19 cellular contexts compared by ENCODE assay signal in genomic region chr13:48489003-48489402, GRCh38. TPM values are rescaled to one million over a fixed set of nuclear protein-coding genes. Genes with fewer than 3 reads are reported as not detected.
DNase-seq lines count a peak whose midpoint lies in the region; ATAC-seq and TF ChIP-seq lines count a peak whose summit lies in the region.
"Had no signal": no experiment of that assay in that cellular context is flagged by ENCODE, and none has a peak within 500 bp of the region (broad histone marks: within the 10 kb centered on the region; RNA-seq: fewer than 3 reads in every experiment).

No MANE protein-coding gene starts in this region.

- peak; percentile 26 for TF ChIP-seq POLR2A in GM19099 (IDR thresholded peaks at IDR 0.05; ENCODE audit: extremely low read depth, insufficient read length, low read depth)

- CTCF ChIA-PET in activated CD4-positive, alpha-beta memory T cell treated with anti-CD3 and anti-CD28 coated beads, Interleukin-2, amount 10 ng/mL, durations not matched to agents 7 days and 5 days (lab: Charles Lee), result interaction anchor here (0.9 to 1.1 kb wide), 2 partner anchors 15 to 89 kb away, joined by 3 to 5 read pairs; no protein-coding TSS in a partner anchor

- no peak for TF ChIP-seq CTCF in natural killer cell (IDR thresholded peaks at IDR 0.05)

- peak overlapping the region; percentile 61 for H3K4me3 Mint-ChIP-seq in natural killer cell
- no peak overlapping the region for H3K4me3 Mint-ChIP-seq in natural killer cell treated with Interleukin-12 subunit alpha and Interleukin-12 subunit beta and Interleukin-15 and Interleukin-18, amount 100 ng/mL, for 72 hours
- no peak overlapping the region for H3K4me3 Mint-ChIP-seq in activated CD4-positive, alpha-beta memory T cell treated with anti-CD3 and anti-CD28 coated beads, Interleukin-2, amount 10 ng/mL, durations not matched to agents 7 days and 5 days
- no peak overlapping the region for H3K4me3 Mint-ChIP-seq in stimulated activated naive B cell treated with anti-CD40 and anti-IgM and Interleukin-4, amounts not matched to agents 10 μg/mL and 1 μg/mL and 100 μg/mL, for 72 hours
- H3K4me3 Mint-ChIP-seq: brain had no signal

- DNase-seq in natural killer cell (no peak), HCEC 1CT (no peak), GF-D8 (lab: John Stamatoyannopoulos, UW) (no peak), cerebellum (ENCODE audit: low spot score) (no peak)
- DNase-seq in natural killer cell treated with Interleukin-12 subunit alpha and Interleukin-12 subunit beta and Interleukin-15 and Interleukin-18, amount 100 ng/mL, for 72 hours (ENCODE audit: low spot score), result no peak
- no peak for DNase-seq in activated CD4-positive, alpha-beta memory T cell treated with anti-CD3 and anti-CD28 coated beads, Interleukin-2, amount 10 ng/mL, durations not matched to agents 7 days and 5 days
- DNase-seq in stimulated activated naive B cell treated with anti-CD40 and anti-IgM and Interleukin-4, amounts not matched to agents 10 μg/mL and 1 μg/mL and 100 μg/mL, for 72 hours, result no peak
- DNase-seq: activated CD4-positive, alpha-beta T cell treated with anti-CD3 and anti-CD28 coated beads for 48 hours; activated effector memory CD4-positive, alpha-beta T cell treated with anti-CD3 and anti-CD28 coated beads, Interleukin-2, amount 50 U/mL, for 16 hours; DMS79; IMR-90; NCI-H1105 treated with DMSO at 0.1 percent for 48 hours; NCI-H2171 treated with DMSO at 0.1 percent for 48 hours; occipital lobe; right lobe of liver; T-helper 9 cell had no signal

- ATAC-seq in natural killer cell, result no peak
- no peak for ATAC-seq in natural killer cell treated with Interleukin-12 subunit alpha and Interleukin-12 subunit beta and Interleukin-15 and Interleukin-18, amount 100 ng/mL, for 72 hours
- ATAC-seq in stimulated activated naive B cell treated with anti-CD40 and anti-IgM and Interleukin-4, amounts not matched to agents 10 μg/mL and 1 μg/mL and 100 μg/mL, for 72 hours (replicated peaks), result peak; percentile 15 to 29
- ATAC-seq: right lobe of liver, Right ventricle myocardium inferior had no signal

- POLR2A ChIA-PET in activated CD4-positive, alpha-beta memory T cell treated with anti-CD3 and anti-CD28 coated beads, Interleukin-2, amount 10 ng/mL, durations not matched to agents 7 days and 5 days (lab: Charles Lee), result interaction anchor here (1.2 to 2.8 kb wide), 6 partner anchors 17 to 76 kb away, joined by 4 to 18 read pairs (median 6); partner anchors contain the start of genes LPAR6 and RCBTB2

- peaks cover 48 to 53% of the 10 kb centered on the region in 2 donors for H3K4me1 Mint-ChIP-seq in natural killer cell
- peaks cover 32 to 36% of the 10 kb centered on the region in 2 donors for H3K4me1 Mint-ChIP-seq in natural killer cell treated with Interleukin-12 subunit alpha and Interleukin-12 subunit beta and Interleukin-15 and Interleukin-18, amount 100 ng/mL, for 72 hours (ENCODE audit: low read depth in 2 of 2)
- H3K4me1 Mint-ChIP-seq in activated CD4-positive, alpha-beta memory T cell treated with anti-CD3 and anti-CD28 coated beads, Interleukin-2, amount 10 ng/mL, durations not matched to agents 7 days and 5 days, result peaks cover 53% of the 10 kb centered on the region
- peaks cover 16 to 25% of the 10 kb centered on the region in 2 donors for H3K4me1 Mint-ChIP-seq in stimulated activated naive B cell treated with anti-CD40 and anti-IgM and Interleukin-4, amounts not matched to agents 10 μg/mL and 1 μg/mL and 100 μg/mL, for 72 hours
- H3K4me1 Mint-ChIP-seq: brain had no signal

- no peaks in the 10 kb centered on the region for H3K36me3 Mint-ChIP-seq in natural killer cell
- H3K36me3 Mint-ChIP-seq in natural killer cell treated with Interleukin-12 subunit alpha and Interleukin-12 subunit beta and Interleukin-15 and Interleukin-18, amount 100 ng/mL, for 72 hours, result peaks cover 23% of the 10 kb centered on the region
- H3K36me3 Mint-ChIP-seq in activated CD4-positive, alpha-beta memory T cell treated with anti-CD3 and anti-CD28 coated beads, Interleukin-2, amount 10 ng/mL, durations not matched to agents 7 days and 5 days (ENCODE audit: low read depth), result peaks cover 63% of the 10 kb centered on the region
- H3K36me3 Mint-ChIP-seq in stimulated activated naive B cell treated with anti-CD40 and anti-IgM and Interleukin-4, amounts not matched to agents 10 μg/mL and 1 μg/mL and 100 μg/mL, for 72 hours, result peaks cover 9 to 18% of the 10 kb centered on the region in 2 donors

- H3K27me3 Mint-ChIP-seq in natural killer cell (ENCODE audit: low read depth in 2 of 2), result no peaks in the 10 kb centered on the region
- H3K27me3 Mint-ChIP-seq in natural killer cell treated with Interleukin-12 subunit alpha and Interleukin-12 subunit beta and Interleukin-15 and Interleukin-18, amount 100 ng/mL, for 72 hours, result no peaks in the 10 kb centered on the region
- H3K27me3 Mint-ChIP-seq in activated CD4-positive, alpha-beta memory T cell treated with anti-CD3 and anti-CD28 coated beads, Interleukin-2, amount 10 ng/mL, durations not matched to agents 7 days and 5 days, result no peaks in the 10 kb centered on the region
- H3K27me3 Mint-ChIP-seq in stimulated activated naive B cell treated with anti-CD40 and anti-IgM and Interleukin-4, amounts not matched to agents 10 μg/mL and 1 μg/mL and 100 μg/mL, for 72 hours, result no peaks in the 10 kb centered on the region
- H3K27me3 Mint-ChIP-seq: brain had no signal

- H3K27ac Mint-ChIP-seq in natural killer cell, result no peak overlapping the region
- no peak overlapping the region for H3K27ac Mint-ChIP-seq in natural killer cell treated with Interleukin-12 subunit alpha and Interleukin-12 subunit beta and Interleukin-15 and Interleukin-18, amount 100 ng/mL, for 72 hours
- H3K27ac Mint-ChIP-seq in activated CD4-positive, alpha-beta memory T cell treated with anti-CD3 and anti-CD28 coated beads, Interleukin-2, amount 10 ng/mL, durations not matched to agents 7 days and 5 days, result peak overlapping the region; percentile 63
- H3K27ac Mint-ChIP-seq in stimulated activated naive B cell treated with anti-CD40 and anti-IgM and Interleukin-4, amounts not matched to agents 10 μg/mL and 1 μg/mL and 100 μg/mL, for 72 hours, result no peak overlapping the region

- H3K9me3 Mint-ChIP-seq in natural killer cell, result no peaks in the 10 kb centered on the region
- H3K9me3 Mint-ChIP-seq in natural killer cell treated with Interleukin-12 subunit alpha and Interleukin-12 subunit beta and Interleukin-15 and Interleukin-18, amount 100 ng/mL, for 72 hours, result no peaks in the 10 kb centered on the region
- H3K9me3 Mint-ChIP-seq in activated CD4-positive, alpha-beta memory T cell treated with anti-CD3 and anti-CD28 coated beads, Interleukin-2, amount 10 ng/mL, durations not matched to agents 7 days and 5 days, result peaks cover 4% of the 10 kb centered on the region
- H3K9me3 Mint-ChIP-seq in stimulated activated naive B cell treated with anti-CD40 and anti-IgM and Interleukin-4, amounts not matched to agents 10 μg/mL and 1 μg/mL and 100 μg/mL, for 72 hours, result peaks cover 3 to 5% of the 10 kb centered on the region in 2 donors

- intact Hi-C loops in natural killer cell (cut with micrococcal nuclease), result no loop called here

RNA-seq across cellular contexts. Expression of gene RCBTB2, which starts 43.9 kb away (rescaled TPM):
- total RNA-seq in natural killer cell (10 to 100 TPM; 21.9 to 27.1 (median 24.2) TPM), cerebellum (42.2 TPM)
- 10 to 100 TPM; 29.8 to 31.2 TPM for total RNA-seq in natural killer cell treated with Interleukin-12 subunit alpha and Interleukin-12 subunit beta and Interleukin-15 and Interleukin-18, amount 100 ng/mL, for 72 hours
- total RNA-seq in activated CD4-positive, alpha-beta memory T cell treated with anti-CD3 and anti-CD28 coated beads, Interleukin-2, amount 10 ng/mL, durations not matched to agents 7 days and 5 days, result 10 to 100 TPM; 35.6 TPM

Comparison
In these comparisons a context has a peak if more than half of its experiments do, and no peak if none do; other contexts are left out.
1. ATAC-seq: peak in stimulated activated naive B cell treated with anti-CD40 and anti-IgM and Interleukin-4, amounts not matched to agents 10 μg/mL and 1 μg/mL and 100 μg/mL, for 72 hours (2 of 2); none in natural killer cell (0 of 3) and natural killer cell treated with Interleukin-12 subunit alpha and Interleukin-12 subunit beta and Interleukin-15 and Interleukin-18, amount 100 ng/mL, for 72 hours (0 of 2).